In the genomic region with DNA sequence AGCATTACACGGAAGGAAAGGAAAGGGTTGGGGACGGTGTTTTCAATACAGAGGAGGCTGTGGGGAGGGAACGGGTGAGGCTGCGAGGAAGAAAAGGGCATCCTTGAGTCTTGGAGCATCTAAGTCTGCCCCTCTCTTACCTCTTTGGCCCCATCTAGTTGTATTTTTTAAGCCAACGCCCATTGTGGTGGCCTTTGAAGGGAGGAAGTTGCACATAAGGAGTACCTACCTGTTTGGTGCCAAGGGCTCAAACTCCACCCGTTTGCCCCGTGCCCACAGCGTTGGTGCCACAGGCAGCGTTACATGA, we compare ENCODE assay signal across 8 cellular contexts.
DNase-seq lines count a peak whose midpoint lies in the region; ATAC-seq and TF ChIP-seq lines count a peak whose summit lies in the region.

No MANE protein-coding gene starts in this region.

- DNase-seq in cardiac muscle cell (ENCODE audit: low read depth in 1 of 2, low spot score in 1 of 2) (no peak), left cardiac atrium (no peak), body of pancreas (no peak), mesothelial cell of epicardium (ENCODE audit: low spot score in 2 of 2, unreplicated experiment in 2 of 2) (no peak), upper lobe of right lung (no peak), NCI-H345 treated with DMSO at 0.1 percent for 48 hours (lab: John Stamatoyannopoulos, UW; ENCODE audit: unreplicated experiment) (no peak)

- no peak for TF ChIP-seq CTCF in cardiac muscle cell (IDR thresholded peaks at IDR 0.05; ENCODE audit: low read depth, low read length)
- TF ChIP-seq CTCF in body of pancreas (IDR thresholded peaks at IDR 0.05) = no peak
- no peak for TF ChIP-seq CTCF in mesothelial cell of epicardium (IDR thresholded peaks at IDR 0.05; ENCODE audit: unreplicated experiment)
- TF ChIP-seq CTCF in upper lobe of right lung (IDR thresholded peaks at IDR 0.05) = no peak

- H3K36me3 Mint-ChIP-seq in mesothelial cell of epicardium = no peaks in the 10 kb centered on the region

- WGBS in body of pancreas, 2 donors = 3 to 18% methylated on average over 9 of the region's 9 CpGs

- H3K27me3 Mint-ChIP-seq in mesothelial cell of epicardium (ENCODE audit: low read depth) = peaks cover 21% of the 10 kb centered on the region

- no peaks in the 10 kb centered on the region for H3K27me3 ChIP-seq in cardiac muscle cell
- H3K27me3 ChIP-seq in body of pancreas = no peaks in the 10 kb centered on the region
- no peaks in the 10 kb centered on the region for H3K27me3 ChIP-seq in upper lobe of right lung

- H3K27ac Mint-ChIP-seq in mesothelial cell of epicardium = no peak overlapping the region

- peak overlapping the region; percentile 88 for H3K4me3 Mint-ChIP-seq in mesothelial cell of epicardium

- peaks cover 24% of the 10 kb centered on the region for H3K4me1 ChIP-seq in cardiac muscle cell (ENCODE audit: low read depth)
- H3K4me1 ChIP-seq in body of pancreas = peaks cover 36% of the 10 kb centered on the region
- peaks cover 9% of the 10 kb centered on the region for H3K4me1 ChIP-seq in upper lobe of right lung

- H3K4me1 Mint-ChIP-seq in mesothelial cell of epicardium = peaks cover 35% of the 10 kb centered on the region

- no peaks in the 10 kb centered on the region for H3K9me3 Mint-ChIP-seq in mesothelial cell of epicardium

- H3K4me3 ChIP-seq in cardiac muscle cell (peak overlapping the region; percentile 80), body of pancreas (no peak overlapping the region), upper lobe of right lung (peak overlapping the region; percentile 51)

- ATAC-seq in left cardiac atrium (no peak), body of pancreas (no peak), upper lobe of right lung (no peak), HG03469 (IDR thresholded peaks at IDR 0.05; ENCODE audit: unreplicated experiment) (no peak), HG02852 (IDR thresholded peaks at IDR 0.05; ENCODE audit: unreplicated experiment) (no peak)

- H3K9me3 ChIP-seq in cardiac muscle cell (ENCODE audit: low read depth) (no peaks in the 10 kb centered on the region), body of pancreas (no peaks in the 10 kb centered on the region), upper lobe of right lung (no peaks in the 10 kb centered on the region)

- H3K27ac ChIP-seq in cardiac muscle cell (no peak overlapping the region), body of pancreas (peak overlapping the region; percentile 59 to 89 (median 85)), upper lobe of right lung (no peak overlapping the region)

- H3K36me3 ChIP-seq in cardiac muscle cell = no peaks in the 10 kb centered on the region
- no peaks in the 10 kb centered on the region for H3K36me3 ChIP-seq in body of pancreas (replicated peaks in 1 of 2; ENCODE audit: insufficient read depth in 1 of 2, low read depth in 2 of 2)
- H3K36me3 ChIP-seq in upper lobe of right lung = no peaks in the 10 kb centered on the region

- no peak for TF ChIP-seq POLR2A in body of pancreas (IDR thresholded peaks at IDR 0.05)

- intact Hi-C loops in left cardiac atrium (cut with DNase I) = no loop called here
- intact Hi-C loops in body of pancreas (cut with DNase I) = loop anchor here (10.0 kb wide), 1 partner anchor 51 kb away; no protein-coding TSS in a partner anchor
- intact Hi-C loops in upper lobe of right lung (cut with DNase I) = no loop called here

Comparison
In these comparisons a context has a peak if more than half of its experiments do, and no peak if none do; other contexts are left out.
1. H3K27ac ChIP-seq: peak in body of pancreas (4 of 4); none in cardiac muscle cell (single experiment) and upper lobe of right lung (single experiment).
2. H3K4me3 ChIP-seq: peak in cardiac muscle cell (single experiment) and upper lobe of right lung (single experiment); none in body of pancreas (0 of 2).